14 cellular contexts compared by ENCODE assay signal in genomic region chr4:18524667-18525066, GRCh38.
"Had no signal": no experiment of that assay in that cellular context is flagged by ENCODE, and none has a peak within 500 bp of the region (broad histone marks: within the 10 kb centered on the region; RNA-seq: fewer than 3 reads in every experiment).

No MANE protein-coding gene starts in this region.

- H3K9me3 ChIP-seq: heart left ventricle, neutrophil, right atrium auricular region, sigmoid colon had no signal

- H3K4me1 ChIP-seq: heart left ventricle, right atrium auricular region, sigmoid colon had no signal

- H3K27me3 ChIP-seq: heart left ventricle, neutrophil, right atrium auricular region, sigmoid colon had no signal

- DNase-seq: effector CD4-positive, alpha-beta T cell; heart left ventricle; hippocampal formation; kidney glomerular epithelial cell; mammary epithelial cell; naive thymus-derived CD8-positive, alpha-beta T cell; sigmoid colon; stimulated activated CD4-positive, alpha-beta T cell treated with anti-CD3 and anti-CD28 coated beads, Interleukin-2, amount 100 ng/mL, for 24 hours; stimulated activated CD4-positive, alpha-beta T cell treated with anti-CD3 and anti-CD28 coated beads, Interleukin-4, amount 100 ng/mL, for 4 hours; stimulated activated naive CD4-positive, alpha-beta T cell; trophoblast cell had no signal

- H3K27ac ChIP-seq: heart left ventricle, neutrophil, right atrium auricular region, sigmoid colon, skin epidermis had no signal

- H3K4me3 ChIP-seq: heart left ventricle, right atrium auricular region, sigmoid colon, skin epidermis had no signal

- H3K36me3 ChIP-seq: heart left ventricle, neutrophil, right atrium auricular region, sigmoid colon had no signal
